In the genomic region with DNA sequence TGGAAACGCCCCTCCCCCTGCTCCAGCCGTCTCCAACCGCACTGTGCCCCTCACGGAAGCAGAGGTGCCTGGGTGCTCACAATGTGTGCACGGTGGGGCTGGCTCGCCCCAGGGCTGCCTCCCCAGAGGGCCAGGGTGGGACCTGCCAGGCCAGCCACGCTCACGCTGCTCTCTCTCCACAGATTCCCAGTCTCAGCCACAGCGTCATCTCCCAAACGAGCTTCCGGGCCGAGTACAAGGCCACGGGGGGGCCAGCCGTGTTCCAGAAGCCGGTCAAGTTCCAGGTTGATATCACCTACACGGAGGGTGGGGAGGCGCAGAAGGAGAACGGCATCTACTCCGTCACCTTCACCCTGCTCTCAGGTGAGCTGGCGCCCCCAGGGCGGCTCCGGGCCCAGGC, we compare ENCODE assay signal across 1 cellular context.
TF ChIP-seq lines count a peak whose summit lies in the region.

No MANE protein-coding gene starts in this region.

TF ChIP-seq in H1, 55 proteins besides CTCF, POLR2A, EP300 and RAD21:
- TF ChIP-seq BACH1 (IDR thresholded peaks at IDR 0.05; ENCODE audit: low read length) (no peak), EGR1 (IDR thresholded peaks at IDR 0.05; ENCODE audit: borderline replicate concordance, low read depth, low read length) (no peak)
